1 cellular context compared by ENCODE assay signal in genomic region chr2:234550511-234551107, GRCh38.
TF ChIP-seq lines count a peak whose summit lies in the region.

No MANE protein-coding gene starts in this region.

TF ChIP-seq in H1, 55 proteins besides CTCF, POLR2A, EP300 and RAD21 (continued from another document):
- TF ChIP-seq ATF2 (IDR thresholded peaks at IDR 0.05; ENCODE audit: low read length) (0 out of 2 replicates have a peak, but pooled peaks have one; percentile 20), CHD1 (IDR thresholded peaks at IDR 0.05; ENCODE audit: low read depth, low read length) (no peak), JUND (IDR thresholded peaks at IDR 0.05; ENCODE audit: low read length) (0 out of 2 replicates have a peak, but pooled peaks have one; percentile 7), ASH2L (IDR thresholded peaks at IDR 0.05; ENCODE audit: low read length) (no peak)
